ENCODE assay signal across 9 cellular contexts in genomic region chr3:52225452-52226228, GRCh38. TPM values are rescaled to one million over a fixed set of nuclear protein-coding genes. Genes with fewer than 3 reads are reported as not detected.
DNase-seq lines count a peak whose midpoint lies in the region; ATAC-seq and TF ChIP-seq lines count a peak whose summit lies in the region.
"Had no signal": no experiment of that assay in that cellular context is flagged by ENCODE, and none has a peak within 500 bp of the region (broad histone marks: within the 10 kb centered on the region; RNA-seq: fewer than 3 reads in every experiment).

TSS of gene TLR9 (minus strand) at chr3:52225645. CDS start at chr3:52225529, 116 bp downstream.

- intact Hi-C loops in upper lobe of right lung (cut with DNase I) = no loop called here

- H3K36me3 ChIP-seq in upper lobe of right lung = peaks cover 28% of the 10 kb centered on the region

- peaks cover 2 to 8% of the 10 kb centered on the region in 2 donors for H3K36me3 Mint-ChIP-seq in activated T-cell treated with anti-CD3 and anti-CD28 coated beads, Interleukin-2, amount 50 U/mL, for 72 hours (ENCODE audit: insufficient read depth in 2 of 2)

- H3K9me3 Mint-ChIP-seq in activated T-cell treated with anti-CD3 and anti-CD28 coated beads, Interleukin-2, amount 50 U/mL, for 72 hours = no peaks in the 10 kb centered on the region

- DNase-seq in activated T-cell treated with anti-CD3 and anti-CD28 coated beads, Interleukin-2, amount 50 U/mL, for 72 hours = no peak
- peak; percentile 57 for DNase-seq in upper lobe of right lung
- no peak for DNase-seq in OCI-M2 (lab: John Stamatoyannopoulos, UW; ENCODE audit: unreplicated experiment)
- no peak for DNase-seq in D341Med (ENCODE audit: low spot score)
- DNase-seq in NK-92 treated with Interleukin-12 subunit alpha and Interleukin-12 subunit beta, amount 100 ng/mL, for 24 hours (lab: John Stamatoyannopoulos, UW) = no peak

- H3K9me3 ChIP-seq in upper lobe of right lung = no peaks in the 10 kb centered on the region

- peak within 1 kb of the TSS; percentile 81 to 88 for H3K4me3 Mint-ChIP-seq in activated T-cell treated with anti-CD3 and anti-CD28 coated beads, Interleukin-2, amount 50 U/mL, for 72 hours

- H3K4me1 ChIP-seq in upper lobe of right lung = peaks cover 7% of the 10 kb centered on the region

- peak; percentile 87 for TF ChIP-seq POLR2A in GM18505 (IDR thresholded peaks at IDR 0.05; ENCODE audit: borderline replicate concordance, extremely low read depth, insufficient read depth, insufficient read length)

- peak within 1 kb of the TSS; percentile 78 for H3K27ac Mint-ChIP-seq in activated T-cell treated with anti-CD3 and anti-CD28 coated beads, Interleukin-2, amount 50 U/mL, for 72 hours

- no peak within 1 kb of the TSS for H3K27ac ChIP-seq in upper lobe of right lung

- H3K27me3 ChIP-seq in upper lobe of right lung = no peaks in the 10 kb centered on the region

- no peaks in the 10 kb centered on the region for H3K27me3 Mint-ChIP-seq in activated T-cell treated with anti-CD3 and anti-CD28 coated beads, Interleukin-2, amount 50 U/mL, for 72 hours (ENCODE audit: low read depth)

- TF ChIP-seq CTCF in upper lobe of right lung (IDR thresholded peaks at IDR 0.05) = no peak

- no peak within 1 kb of the TSS for H3K4me3 ChIP-seq in upper lobe of right lung

- peak; percentile 67 for ATAC-seq in GM18505 (IDR thresholded peaks at IDR 0.05; ENCODE audit: unreplicated experiment)
- ATAC-seq in GM21390 (IDR thresholded peaks at IDR 0.05; ENCODE audit: unreplicated experiment) = peak; percentile 79
- peak; percentile 50 for ATAC-seq in HG03558 (IDR thresholded peaks at IDR 0.05; ENCODE audit: extremely low read depth, unreplicated experiment)
- peak; percentile 59 to 63 for ATAC-seq in activated T-cell treated with anti-CD3 and anti-CD28 coated beads, Interleukin-2, amount 50 U/mL, for 72 hours (replicated peaks in 1 of 2)
- ATAC-seq in upper lobe of right lung = no peak

- peaks cover 66% of the 10 kb centered on the region for H3K4me1 Mint-ChIP-seq in activated T-cell treated with anti-CD3 and anti-CD28 coated beads, Interleukin-2, amount 50 U/mL, for 72 hours (ENCODE audit: low read depth)

RNA-seq across cellular contexts. Expression of gene TLR9, which starts in this region (rescaled TPM):
- total RNA-seq in activated T-cell treated with anti-CD3 and anti-CD28 coated beads, Interleukin-2, amount 50 U/mL, for 72 hours = 1 to 10 TPM; 1.2 to 2.3 TPM
- total RNA-seq in upper lobe of right lung = 0.87 TPM
- total RNA-seq: SK-MEL-5 had no signal

Comparison
In these comparisons a context has a peak if more than half of its experiments do, and no peak if none do; other contexts are left out.
1. Peak in DNase-seq in upper lobe of right lung; RNA of the gene not detected or under 1 TPM.